15 cellular contexts compared by ENCODE assay signal in the genomic region with DNA sequence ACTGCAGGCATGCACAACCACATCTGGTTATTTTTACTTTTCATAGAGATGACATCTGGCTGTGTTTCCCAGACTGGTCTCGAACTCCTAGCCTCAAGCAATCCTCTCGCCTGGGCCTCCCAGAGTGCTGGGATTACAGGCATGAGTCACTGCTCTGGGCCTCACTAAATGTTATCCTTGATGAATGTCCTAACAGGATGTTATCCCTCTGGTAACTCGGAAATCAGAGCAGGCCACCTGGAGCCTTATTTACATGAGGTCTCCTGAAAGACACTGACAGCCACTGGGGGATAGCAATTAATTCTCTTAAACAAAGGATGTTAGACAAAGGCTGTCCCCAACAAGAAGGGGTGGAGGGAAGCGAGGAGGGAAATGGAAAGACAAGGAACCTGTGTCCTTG. TPM values are rescaled to one million over a fixed set of nuclear protein-coding genes. Genes with fewer than 3 reads are reported as not detected.
A peak's percentile ranks its signal among the peaks of the same experiment; 100 is the strongest.
DNase-seq lines count a peak whose midpoint lies in the region; ATAC-seq, FAIRE-seq and TF ChIP-seq lines count a peak whose summit lies in the region.
"Had no signal": no experiment of that assay in that cellular context is flagged by ENCODE, and none has a peak within 500 bp of the region (broad histone marks: within the 10 kb centered on the region; RNA-seq: fewer than 3 reads in every experiment).

No MANE protein-coding gene starts in this region.

- no peak overlapping the region for H2AFZ ChIP-seq in PC-3 (ENCODE audit: low read length)

- no peak for TF ChIP-seq CTCF in MCF 10A (IDR thresholded peaks at IDR 0.05; ENCODE audit: unreplicated experiment)
- no peak for TF ChIP-seq CTCF in breast epithelium (IDR thresholded peaks at IDR 0.05)
- TF ChIP-seq CTCF in PC-3 (conservative IDR thresholded peaks at IDR 0.05; ENCODE audit: low read depth, low read length) = no peak
- no peak for TF ChIP-seq CTCF in foreskin fibroblast (IDR thresholded peaks at IDR 0.05; ENCODE audit: low read depth, low read length)
- TF ChIP-seq CTCF in esophagus squamous epithelium (IDR thresholded peaks at IDR 0.05) = no peak
- no peak for TF ChIP-seq CTCF in prostate gland (IDR thresholded peaks at IDR 0.05)

- POLR2A ChIA-PET in MCF 10A (lab: Yijun Ruan, JAX) (no interaction called here), PC-3 (lab: Charles Lee; ENCODE audit: unreplicated experiment) (no interaction called here)

- H3K36me3 Mint-ChIP-seq in MCF 10A (ENCODE audit: insufficient read depth, unreplicated experiment) = peaks cover 6% of the 10 kb centered on the region
- H3K36me3 Mint-ChIP-seq: stimulated activated naive B cell treated with anti-CD40 and anti-IgM and Interleukin-4, amounts not matched to agents 10 μg/mL and 1 μg/mL and 100 μg/mL, for 72 hours had no signal

- H3K27me3 ChIP-seq in breast epithelium (no peaks in the 10 kb centered on the region), PC-3 (ENCODE audit: low read length) (no peaks in the 10 kb centered on the region), esophagus squamous epithelium (no peaks in the 10 kb centered on the region), prostate gland (replicated peaks; ENCODE audit: insufficient read depth) (no peaks in the 10 kb centered on the region)

- H3K4me2 ChIP-seq in PC-3 (ENCODE audit: low read length) = no peak overlapping the region

- H3K27ac Mint-ChIP-seq in MCF 10A (ENCODE audit: low read depth, unreplicated experiment) = no peak overlapping the region
- H3K27ac Mint-ChIP-seq: stimulated activated naive B cell treated with anti-CD40 and anti-IgM and Interleukin-4, amounts not matched to agents 10 μg/mL and 1 μg/mL and 100 μg/mL, for 72 hours had no signal

- H3K27ac ChIP-seq in breast epithelium (no peak overlapping the region), PC-3 (ENCODE audit: low read length) (no peak overlapping the region), esophagus squamous epithelium (no peak overlapping the region), prostate gland (no peak overlapping the region)
- H3K27ac ChIP-seq: epithelial cell of prostate had no signal

- H3K4me1 Mint-ChIP-seq in MCF 10A (ENCODE audit: insufficient read depth, unreplicated experiment) = peaks cover 18% of the 10 kb centered on the region

- WGBS in esophagus squamous epithelium, 2 donors = 63 to 84% methylated on average over 3 to 4 of the region's 4 CpGs
- 87% methylated on average over 4 of the region's 4 CpGs for WGBS in prostate gland

- no peaks in the 10 kb centered on the region for H3F3A ChIP-seq in PC-3 (ENCODE audit: low read length, unreplicated experiment)

- no peaks in the 10 kb centered on the region for H3K9me2 ChIP-seq in PC-3 (replicated peaks; ENCODE audit: low read length)

- 0 out of 2 replicates have a peak, but pooled peaks cover under 1% of the 10 kb centered on the region for H3K79me2 ChIP-seq in PC-3 (ENCODE audit: low read length)

- H3K36me3 ChIP-seq in breast epithelium = no peaks in the 10 kb centered on the region
- H3K36me3 ChIP-seq in PC-3 (ENCODE audit: low read depth, low read length) = no peaks in the 10 kb centered on the region
- no peaks in the 10 kb centered on the region for H3K36me3 ChIP-seq in esophagus squamous epithelium
- H3K36me3 ChIP-seq in prostate gland = no peaks in the 10 kb centered on the region

- intact Hi-C loops in MCF 10A (cut with micrococcal nuclease) = no loop called here
- intact Hi-C loops in breast epithelium (cut with DNase I; ENCODE audit: low total_unique reads) = no loop called here
- intact Hi-C loops in PC-3 (cut with micrococcal nuclease) = loop anchor here (10.0 kb wide), 1 partner anchor 359 kb away; no protein-coding TSS in a partner anchor
- intact Hi-C loops in esophagus squamous epithelium (cut with DNase I) = no loop called here
- intact Hi-C loops in prostate gland (cut with DNase I) = no loop called here

- BruUV-seq in MCF 10A (replicated peaks; lab: Mats Ljungman, UMichigan) (no TSS peak), PC-3 (replicated peaks; lab: Mats Ljungman, UMichigan) (no TSS peak)

- ATAC-seq in PC-3 (no peak), HG03139 (IDR thresholded peaks at IDR 0.05; ENCODE audit: unreplicated experiment) (no peak)
- ATAC-seq: stimulated activated naive B cell treated with anti-CD40 and anti-IgM and Interleukin-4, amounts not matched to agents 10 μg/mL and 1 μg/mL and 100 μg/mL, for 72 hours had no signal

- no peak overlapping the region for H3K4me3 ChIP-seq in breast epithelium
- no peak overlapping the region for H3K4me3 ChIP-seq in PC-3 (ENCODE audit: low read length)
- no peak overlapping the region for H3K4me3 ChIP-seq in foreskin fibroblast (ENCODE audit: low read depth in 1 of 2, low read length in 2 of 2)
- no peak overlapping the region for H3K4me3 ChIP-seq in esophagus squamous epithelium
- no peak overlapping the region for H3K4me3 ChIP-seq in prostate gland

- H3K9me3 Mint-ChIP-seq in MCF 10A (ENCODE audit: unreplicated experiment) = no peaks in the 10 kb centered on the region

- TF ChIP-seq POLR2A in breast epithelium (IDR thresholded peaks at IDR 0.05) = no peak
- no peak for TF ChIP-seq POLR2A in esophagus squamous epithelium (IDR thresholded peaks at IDR 0.05)
- TF ChIP-seq POLR2A in prostate gland (IDR thresholded peaks at IDR 0.05) = no peak

- H3K4me1 ChIP-seq in breast epithelium = no peaks in the 10 kb centered on the region
- H3K4me1 ChIP-seq in PC-3 (ENCODE audit: insufficient read depth, low read length) = peaks cover 23% of the 10 kb centered on the region
- peaks cover 0 to 22% (median 9%) of the 10 kb centered on the region in 3 donors for H3K4me1 ChIP-seq in esophagus squamous epithelium
- H3K4me1 ChIP-seq in prostate gland (replicated peaks) = no peaks in the 10 kb centered on the region

- H3K4me3 Mint-ChIP-seq in MCF 10A (ENCODE audit: unreplicated experiment) = no peak overlapping the region
- H3K4me3 Mint-ChIP-seq: stimulated activated naive B cell treated with anti-CD40 and anti-IgM and Interleukin-4, amounts not matched to agents 10 μg/mL and 1 μg/mL and 100 μg/mL, for 72 hours had no signal

- no peak overlapping the region for H3K9ac ChIP-seq in PC-3 (ENCODE audit: low read length)

- H4K20me1 ChIP-seq in PC-3 (ENCODE audit: low read length) = no peaks in the 10 kb centered on the region

- CTCF ChIA-PET in MCF 10A (lab: Yijun Ruan, JAX) (no interaction called here), PC-3 (lab: Charles Lee) (no interaction called here)

- H3K9me3 ChIP-seq in breast epithelium (no peaks in the 10 kb centered on the region), PC-3 (ENCODE audit: low read length) (no peaks in the 10 kb centered on the region), esophagus squamous epithelium (no peaks in the 10 kb centered on the region), prostate gland (no peaks in the 10 kb centered on the region)

- peak; percentile 16 for DNase-seq in MCF 10A (ENCODE audit: unreplicated experiment)
- DNase-seq in breast epithelium (ENCODE audit: low spot score in 2 of 2) = no peak
- DNase-seq in PC-3 = peak; percentile 27
- peak; percentile 16 to 25 for DNase-seq in foreskin fibroblast
- peak; percentile 10 for DNase-seq in urothelium cell line (ENCODE audit: low spot score)
- DNase-seq in esophagus squamous epithelium (lab: John Stamatoyannopoulos, UW) = no peak
- DNase-seq in prostate gland (ENCODE audit: low spot score) = no peak
- DNase-seq: activated CD4-positive, alpha-beta T cell treated with anti-CD3 and anti-CD28 coated beads, Interleukin-2, amount 50 U/mL, for 4 hours; activated effector memory CD4-positive, alpha-beta T cell treated with Interleukin-2 at 50 U/mL for 16 hours; NCI-H1694; stimulated activated CD4-positive, alpha-beta T cell treated with anti-CD3 and anti-CD28 coated beads, Interleukin-4, amount 100 ng/mL, for 1 hour; stimulated activated naive B cell treated with anti-CD40 and anti-IgM and Interleukin-4, amounts not matched to agents 10 μg/mL and 1 μg/mL and 100 μg/mL, for 72 hours had no signal

- H3K27me3 Mint-ChIP-seq in MCF 10A (ENCODE audit: insufficient read depth, unreplicated experiment) = no peaks in the 10 kb centered on the region
- H3K27me3 Mint-ChIP-seq: stimulated activated naive B cell treated with anti-CD40 and anti-IgM and Interleukin-4, amounts not matched to agents 10 μg/mL and 1 μg/mL and 100 μg/mL, for 72 hours had no signal

- FAIRE-seq in urothelium cell line (lab: Jason Lieb, UNC) = no peak
- FAIRE-seq: GM12891 had no signal

RNA-seq across cellular contexts. Expression of gene ZNF438, which starts 4.5 kb away (rescaled TPM):
- 6.8 and 8.4 TPM in 2 replicates for total RNA-seq in MCF 10A (2022)
- total RNA-seq in breast epithelium = 10 to 100 TPM in 1 of 3 donors, 1 to 10 TPM in 2; 8.8 to 34.6 (median 10.0) TPM
- total RNA-seq in PC-3 (2014; rRNA removed) = 0.98 and 2.4 TPM in 2 replicates
- total RNA-seq in esophagus squamous epithelium = 1 to 10 TPM; 2.9 to 9.3 (median 5.9) TPM
- total RNA-seq in prostate gland = 10 to 100 TPM in 1 of 2 donors, 1 to 10 TPM in 1; 1.5 to 10.1 TPM

Comparison
In these comparisons a context has a peak if more than half of its experiments do, and no peak if none do; other contexts are left out.
1. DNase-seq: peak in MCF 10A (single experiment), PC-3 (single experiment), foreskin fibroblast (2 of 2) and urothelium cell line (single experiment); none in breast epithelium (0 of 2), esophagus squamous epithelium (single experiment) and prostate gland (single experiment).